Comparison of ENCODE assay signal across 17 cellular contexts in the genomic region with DNA sequence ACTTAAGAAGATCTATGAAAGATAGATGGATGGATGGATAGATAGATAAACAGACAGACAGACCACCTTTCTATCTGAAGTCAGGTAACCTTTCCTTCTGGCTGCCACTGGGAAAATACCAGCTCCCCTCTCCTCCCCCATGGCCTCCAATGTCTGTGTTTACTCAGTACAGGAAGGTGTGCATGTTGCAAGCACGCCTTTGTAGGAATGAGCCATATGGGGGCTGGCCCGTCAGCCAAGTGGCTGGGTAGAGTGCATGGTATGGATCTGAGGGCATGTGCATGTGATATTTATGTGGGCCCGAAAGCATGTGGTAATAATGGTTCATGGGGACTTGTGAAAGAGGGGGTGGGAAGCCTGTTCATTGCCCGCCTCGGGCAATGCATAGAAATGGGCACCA.
DNase-seq lines count a peak whose midpoint lies in the region; FAIRE-seq and TF ChIP-seq lines count a peak whose summit lies in the region.
"Had no signal": no experiment of that assay in that cellular context is flagged by ENCODE, and none has a peak within 500 bp of the region (broad histone marks: within the 10 kb centered on the region; RNA-seq: fewer than 3 reads in every experiment).

No MANE protein-coding gene starts in this region.

- H3K4me1 ChIP-seq in H1 (replicated peaks in 1 of 4; ENCODE audit: control insufficient read depth in 3 of 4, insufficient read depth in 4 of 4, low read length in 3 of 4), result peaks cover 5 to 23% (median 13%) of the 10 kb centered on the region in 4 experiments
- H3K4me1 ChIP-seq: BLaER1 had no signal

- H3K27ac Mint-ChIP-seq in nephron, result peak overlapping the region in 2 of 3 experiments; percentile 32 to 69
- H3K27ac Mint-ChIP-seq: CD8-positive, alpha-beta memory T cell had no signal

- H3K14ac ChIP-seq in H1 (ENCODE audit: insufficient read length), result no peak overlapping the region

- H3K27me3 ChIP-seq in H1 (replicated peaks in 1 of 4; ENCODE audit: control insufficient read depth in 3 of 4, extremely low read depth in 1 of 4, insufficient read depth in 3 of 4, low read length in 3 of 4), result no peaks in the 10 kb centered on the region
- H3K27me3 ChIP-seq: BLaER1 had no signal

- 76% methylated on average over 5 of the region's 5 CpGs; no CpG with 5 or more reads in 1 of the 2 experiments for WGBS in H1 (ENCODE audit: extremely low coverage in 1 of 2, insufficient coverage in 1 of 2, insufficient read length in 1 of 2, insufficient replicate concordance in 2 of 2, low coverage in 1 of 2, low lambda C conversion rate in 2 of 2, missing lambda C conversion rate in 1 of 2), 2 experiments

- CTCF ChIA-PET in H1 (lab: Charles Lee; ENCODE audit: partially characterized antibody), result interaction anchor here (0.6 to 1.0 kb wide), 3 partner anchors 10 to 254 kb away, joined by 3 read pairs; no protein-coding TSS in a partner anchor

- no peaks in the 10 kb centered on the region for H3K36me3 Mint-ChIP-seq in nephron (ENCODE audit: low read depth)

- H2BK12ac ChIP-seq in H1 (ENCODE audit: low read depth, low read length), result 0 out of 2 replicates have a peak overlapping the region, but pooled peaks have one; percentile 11

- H3K4me1 Mint-ChIP-seq in nephron, result peaks cover 48% of the 10 kb centered on the region
- H3K4me1 Mint-ChIP-seq: CD8-positive, alpha-beta memory T cell had no signal

- H3K4me3 ChIP-seq in H1 (ENCODE audit: extremely low read depth in 1 of 4, insufficient read depth in 2 of 4, low read depth in 3 of 4, low read length in 4 of 4), result no peak overlapping the region
- H3K4me3 ChIP-seq: BLaER1, GM12878, GM23248 had no signal

- H3K4me2 ChIP-seq in H1 (ENCODE audit: insufficient read depth in 1 of 2, low read depth in 2 of 2, low read length in 2 of 2), result no peak overlapping the region
- H3K4me2 ChIP-seq: BLaER1 had no signal

- FAIRE-seq in H1 (lab: Jason Lieb, UNC), result no peak
- FAIRE-seq: GM12878, GM18507 had no signal

- H2BK5ac ChIP-seq in H1 (ENCODE audit: low read depth, low read length), result no peak overlapping the region

- H4K20me1 ChIP-seq in H1 (replicated peaks in 1 of 2; ENCODE audit: control insufficient read depth in 1 of 2, insufficient read depth in 2 of 2, low read length in 2 of 2), result no peaks in the 10 kb centered on the region
- H4K20me1 ChIP-seq: BLaER1 had no signal

- no peak overlapping the region for H3K9ac ChIP-seq in H1 (replicated peaks in 1 of 4; ENCODE audit: extremely low read depth in 1 of 4, low read depth in 3 of 4, low read length in 3 of 4)
- H3K9ac ChIP-seq: BLaER1, GM23248 had no signal

- no peak for TF ChIP-seq RAD21 in H1 (IDR thresholded peaks at IDR 0.05 in 1 of 2, conservative IDR thresholded peaks at IDR 0.05 in 1 of 2; ENCODE audit: low read depth in 2 of 2, low read length in 2 of 2)

- H3K9me3 Mint-ChIP-seq in nephron, result no peaks in the 10 kb centered on the region
- H3K9me3 Mint-ChIP-seq: CD8-positive, alpha-beta memory T cell had no signal

- H2AFZ ChIP-seq in H1 (ENCODE audit: low read length), result no peak overlapping the region
- H2AFZ ChIP-seq: GM23248 had no signal

- TF ChIP-seq POLR2A in H1 (IDR thresholded peaks at IDR 0.05; ENCODE audit: control extremely low read depth in 1 of 2, low read depth in 2 of 2, low read length in 2 of 2), result no peak

- no peak overlapping the region for H2BK20ac ChIP-seq in H1 (ENCODE audit: low read length)

- H3K23ac ChIP-seq in H1 (ENCODE audit: insufficient read length), result no peak overlapping the region

- no peak overlapping the region for H4K5ac ChIP-seq in H1 (ENCODE audit: insufficient read length, low read depth, low read length)

- POLR2A ChIA-PET in H1 (lab: Charles Lee; ENCODE audit: partially characterized antibody), result interaction anchor here (1.3 kb wide), 1 partner anchor 48 kb away, joined by 3 read pairs; no protein-coding TSS in a partner anchor

- no peaks in the 10 kb centered on the region for H3K36me3 ChIP-seq in H1 (ENCODE audit: control insufficient read depth in 2 of 4, insufficient read depth in 4 of 4, low read length in 3 of 4)
- H3K36me3 ChIP-seq: BLaER1 had no signal

- no peaks in the 10 kb centered on the region for H3K23me2 ChIP-seq in H1 (ENCODE audit: low read depth, low read length)

- DNase-seq in NCI-H748 (lab: John Stamatoyannopoulos, UW; ENCODE audit: unreplicated experiment), result peak; percentile 13
- DNase-seq in NCI-H748 treated with DMSO at 0.1 percent for 48 hours (lab: John Stamatoyannopoulos, UW), result no peak
- no peak for DNase-seq in H1 (ENCODE audit: low read depth in 1 of 2, low spot score in 2 of 2)
- no peak for DNase-seq in LoVo (ENCODE audit: low spot score)
- no peak for DNase-seq in NCI-H510A (lab: John Stamatoyannopoulos, UW)
- DNase-seq in activated CD4-positive, alpha-beta T cell treated with anti-CD3 and anti-CD28 coated beads for 48 hours, result no peak
- DNase-seq: 8988T; AML-193; Caco-2; CD8-positive, alpha-beta memory T cell; DMS79; H9 had no signal

- H2BK15ac ChIP-seq in H1 (ENCODE audit: low read length), result no peak overlapping the region

- H3K79me2 ChIP-seq in H1 (ENCODE audit: control insufficient read depth in 1 of 2, insufficient read depth in 2 of 2, low read length in 2 of 2), result no peaks in the 10 kb centered on the region

- H4K91ac ChIP-seq in H1 (replicated peaks; ENCODE audit: insufficient read length, low read length), result no peak overlapping the region

- no peak overlapping the region for H3K4ac ChIP-seq in H1 (replicated peaks; ENCODE audit: insufficient read length, low read depth, low read length)

- H2AK5ac ChIP-seq in H1 (ENCODE audit: low read depth, low read length), result no peak overlapping the region

- TF ChIP-seq CTCF in H1 (IDR thresholded peaks at IDR 0.05; ENCODE audit: control extremely low read depth in 1 of 3, insufficient read depth in 1 of 3, low read depth in 1 of 3, low read length in 3 of 3) (no peak), nephron (IDR thresholded peaks at IDR 0.05; ENCODE audit: unreplicated experiment in 3 of 3) (no peak)

- H4K8ac ChIP-seq in H1 (ENCODE audit: extremely low read depth, insufficient read depth, low read length), result no peak overlapping the region

- H3K9me3 ChIP-seq in H1 (ENCODE audit: insufficient read depth in 2 of 2, low read depth in 1 of 2, low read length in 1 of 2), result no peaks in the 10 kb centered on the region
- H3K9me3 ChIP-seq: BLaER1, Caco-2 had no signal

- no peak overlapping the region for H3K27ac ChIP-seq in H1 (ENCODE audit: low read depth, low read length)
- H3K27ac ChIP-seq: BLaER1, GM23248 had no signal

- no peak overlapping the region for H3K18ac ChIP-seq in H1 (ENCODE audit: extremely low read depth, low read length)

- no peak overlapping the region for H2BK120ac ChIP-seq in H1 (replicated peaks; ENCODE audit: low read depth, low read length)

- H3K79me1 ChIP-seq in H1 (ENCODE audit: low read depth, low read length), result no peaks in the 10 kb centered on the region

- no peak overlapping the region for H3K4me3 Mint-ChIP-seq in nephron
- H3K4me3 Mint-ChIP-seq: CD8-positive, alpha-beta memory T cell; H9 had no signal

- H3K27me3 Mint-ChIP-seq in nephron (ENCODE audit: low read depth), result peaks cover 8% of the 10 kb centered on the region

- TF ChIP-seq EP300 in H1 (IDR thresholded peaks at IDR 0.05; ENCODE audit: borderline replicate concordance in 1 of 2, low read depth in 2 of 2, low read length in 2 of 2), result no peak

- H3K56ac ChIP-seq in H1 (replicated peaks; ENCODE audit: insufficient read length, low read depth, low read length), result no peak overlapping the region

TF ChIP-seq in H1, 55 proteins besides CTCF, POLR2A, EP300 and RAD21:
- TF ChIP-seq BRCA1 (IDR thresholded peaks at IDR 0.05; ENCODE audit: low read depth, low read length), result no peak
- TF ChIP-seq TBP (IDR thresholded peaks at IDR 0.05; ENCODE audit: low read depth, low read length), result no peak
- no peak for TF ChIP-seq EGR1 (IDR thresholded peaks at IDR 0.05; ENCODE audit: borderline replicate concordance, low read depth, low read length)
- TF ChIP-seq FOSL1 (IDR thresholded peaks at IDR 0.05; ENCODE audit: insufficient read depth, low read depth, low read length), result no peak
- TF ChIP-seq HDAC6 (IDR thresholded peaks at IDR 0.05; ENCODE audit: low read depth, low read length), result no peak
- TF ChIP-seq RBBP5 (IDR thresholded peaks at IDR 0.05; ENCODE audit: borderline replicate concordance, low read depth, low read length), result no peak
- TF ChIP-seq, protein P1, sequence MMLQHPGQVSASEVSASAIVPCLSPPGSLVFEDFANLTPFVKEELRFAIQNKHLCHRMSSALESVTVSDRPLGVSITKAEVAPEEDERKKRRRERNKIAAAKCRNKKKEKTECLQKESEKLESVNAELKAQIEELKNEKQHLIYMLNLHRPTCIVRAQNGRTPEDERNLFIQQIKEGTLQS (IDR thresholded peaks at IDR 0.05; ENCODE audit: insufficient read depth, low read depth, low read length), result no peak
- TF ChIP-seq CHD2 (IDR thresholded peaks at IDR 0.05; ENCODE audit: low read length), result no peak
- TF ChIP-seq CBX5 (IDR thresholded peaks at IDR 0.05; ENCODE audit: low read depth, low read length), result no peak
- TF ChIP-seq SIN3A (conservative IDR thresholded peaks at IDR 0.05 in 1 of 2, IDR thresholded peaks at IDR 0.05 in 1 of 2; ENCODE audit: low read depth in 1 of 2, low read length in 2 of 2), result no peak
- no peak for TF ChIP-seq GTF2F1 (IDR thresholded peaks at IDR 0.05; ENCODE audit: borderline replicate concordance, low read depth, low read length)
- TF ChIP-seq GABPA (IDR thresholded peaks at IDR 0.05; ENCODE audit: borderline replicate concordance, insufficient read depth, low read length), result no peak
- TF ChIP-seq KDM4A (IDR thresholded peaks at IDR 0.05; ENCODE audit: low read depth, low read length, severe bottlenecking), result no peak
- TF ChIP-seq TCF12 (IDR thresholded peaks at IDR 0.05; ENCODE audit: low read depth, low read length), result no peak
- TF ChIP-seq, protein P2, sequence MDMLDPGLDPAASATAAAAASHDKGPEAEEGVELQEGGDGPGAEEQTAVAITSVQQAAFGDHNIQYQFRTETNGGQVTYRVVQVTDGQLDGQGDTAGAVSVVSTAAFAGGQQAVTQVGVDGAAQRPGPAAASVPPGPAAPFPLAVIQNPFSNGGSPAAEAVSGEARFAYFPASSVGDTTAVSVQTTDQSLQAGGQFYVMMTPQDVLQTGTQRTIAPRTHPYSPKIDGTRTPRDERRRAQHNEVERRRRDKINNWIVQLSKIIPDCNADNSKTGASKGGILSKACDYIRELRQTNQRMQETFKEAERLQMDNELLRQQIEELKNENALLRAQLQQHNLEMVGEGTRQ (IDR thresholded peaks at IDR 0.05; ENCODE audit: low read length), result no peak
- TF ChIP-seq NRF1 (IDR thresholded peaks at IDR 0.05; ENCODE audit: low read depth, low read length), result no peak
- no peak for TF ChIP-seq EZH2 (IDR thresholded peaks at IDR 0.05; ENCODE audit: low read depth, low read length, severe bottlenecking)
- TF ChIP-seq SAP30 (IDR thresholded peaks at IDR 0.05; ENCODE audit: insufficient read depth, insufficient replicate concordance, low read length), result no peak
- TF ChIP-seq CEBPB (IDR thresholded peaks at IDR 0.05; ENCODE audit: low read depth, low read length), result no peak
- no peak for TF ChIP-seq TAF7 (optimal IDR thresholded peaks at IDR 0.05; ENCODE audit: borderline replicate concordance, low read depth, low read length)
